Comparison of ENCODE assay signal across 9 cellular contexts in the genomic region with DNA sequence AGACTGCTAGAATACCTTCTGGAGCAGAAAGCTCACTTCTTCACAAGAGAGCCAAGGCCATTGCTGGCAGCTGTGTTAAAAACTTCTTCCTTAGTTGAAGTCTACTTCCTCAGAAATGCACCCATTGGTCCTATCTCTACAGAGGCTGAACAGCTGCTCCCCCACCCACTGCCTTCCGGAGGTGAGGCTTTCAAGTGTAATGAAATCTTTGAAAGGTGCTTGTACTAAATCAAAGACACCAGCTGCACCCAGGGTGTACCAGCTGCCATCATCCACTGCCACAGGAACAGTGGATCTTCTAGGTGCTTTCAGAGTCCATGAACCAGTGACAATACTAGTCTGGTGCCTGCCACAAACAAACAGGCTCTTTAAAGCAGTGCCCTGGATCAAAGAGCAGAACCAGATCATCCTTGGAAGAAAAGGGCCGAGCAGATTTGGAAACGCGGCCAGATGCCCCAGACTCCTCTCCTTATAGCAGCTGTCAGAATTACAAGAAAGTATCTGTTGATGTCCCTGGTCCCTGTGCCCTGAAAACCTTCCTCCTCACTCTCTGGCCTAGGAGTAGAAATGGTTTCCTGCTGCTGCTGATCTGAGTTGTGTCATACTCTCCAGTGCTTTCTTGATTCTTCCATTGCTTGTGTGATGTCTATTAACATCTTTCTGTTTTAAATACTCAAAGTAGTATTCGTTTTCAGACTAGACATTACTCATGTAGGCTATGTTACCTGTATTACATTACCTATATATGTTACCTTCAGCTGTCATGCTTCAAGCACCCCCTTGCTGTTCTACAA. TPM values are rescaled to one million over a fixed set of nuclear protein-coding genes. Genes with fewer than 3 reads are reported as not detected.
DNase-seq lines count a peak whose midpoint lies in the region; ATAC-seq and TF ChIP-seq lines count a peak whose summit lies in the region.
"Had no signal": no experiment of that assay in that cellular context is flagged by ENCODE, and none has a peak within 500 bp of the region (broad histone marks: within the 10 kb centered on the region; RNA-seq: fewer than 3 reads in every experiment).

No MANE protein-coding gene starts in this region.

- H3K9me3 Mint-ChIP-seq in activated CD4-positive, alpha-beta T cell treated with anti-CD3 and anti-CD28 coated beads, Interleukin-2, amount 10 ng/mL, durations not matched to agents 24 days and 14 days, result no peaks in the 10 kb centered on the region
- H3K9me3 Mint-ChIP-seq in stimulated activated effector memory CD8-positive, alpha-beta T cell treated with anti-CD3 and anti-CD28 coated beads, Interleukin-12 subunit alpha, Interleukin-12 subunit beta, amount 100 ng/mL, for 72 hours, result no peaks in the 10 kb centered on the region
- H3K9me3 Mint-ChIP-seq in chondrocyte (ENCODE audit: low read depth), result no peaks in the 10 kb centered on the region
- H3K9me3 Mint-ChIP-seq: dendritic cell treated with granulocyte-macrophage colony-stimulating factor and Interleukin-4, amounts not matched to agents 40 ng/mL and 50 ng/mL, for 4 days had no signal

- DNase-seq in activated CD4-positive, alpha-beta T cell treated with anti-CD3 and anti-CD28 coated beads, Interleukin-2, amount 10 ng/mL, durations not matched to agents 24 days and 14 days, result peak; percentile 89
- DNase-seq in effector memory CD4-positive, alpha-beta T cell, result peak in 2 of 3 donors; percentile 24 to 48
- DNase-seq in stimulated activated effector memory CD8-positive, alpha-beta T cell treated with anti-CD3 and anti-CD28 coated beads, Interleukin-12 subunit alpha, Interleukin-12 subunit beta, amount 100 ng/mL, for 72 hours (ENCODE audit: low spot score in 2 of 2), result no peak
- DNase-seq in NCI-H1092 treated with DMSO at 0.1 percent for 48 hours (lab: John Stamatoyannopoulos, UW) (no peak), NCI-H748 (lab: John Stamatoyannopoulos, UW; ENCODE audit: unreplicated experiment) (no peak), chondrocyte (ENCODE audit: low spot score) (no peak)
- DNase-seq: left cardiac atrium had no signal

- H3K4me2 ChIP-seq in Loucy (ENCODE audit: low read depth, low read length, poor library complexity, severe bottlenecking), result no peak overlapping the region

- H3K27me3 Mint-ChIP-seq in activated CD4-positive, alpha-beta T cell treated with anti-CD3 and anti-CD28 coated beads, Interleukin-2, amount 10 ng/mL, durations not matched to agents 24 days and 14 days, result no peaks in the 10 kb centered on the region
- H3K27me3 Mint-ChIP-seq in chondrocyte (ENCODE audit: low read depth), result no peaks in the 10 kb centered on the region

- H3K36me3 Mint-ChIP-seq in activated CD4-positive, alpha-beta T cell treated with anti-CD3 and anti-CD28 coated beads, Interleukin-2, amount 10 ng/mL, durations not matched to agents 24 days and 14 days (ENCODE audit: low read depth), result no peaks in the 10 kb centered on the region
- no peaks in the 10 kb centered on the region for H3K36me3 Mint-ChIP-seq in stimulated activated effector memory CD8-positive, alpha-beta T cell treated with anti-CD3 and anti-CD28 coated beads, Interleukin-12 subunit alpha, Interleukin-12 subunit beta, amount 100 ng/mL, for 72 hours
- no peaks in the 10 kb centered on the region for H3K36me3 Mint-ChIP-seq in chondrocyte (ENCODE audit: low read depth)

- no peak overlapping the region for H3K9ac ChIP-seq in Loucy (ENCODE audit: low read depth, low read length, poor library complexity, severe bottlenecking)

- peaks cover 8% of the 10 kb centered on the region for H3K4me1 ChIP-seq in Loucy (ENCODE audit: insufficient read depth, low read length, poor library complexity, severe bottlenecking)
- H3K4me1 ChIP-seq in effector memory CD4-positive, alpha-beta T cell (ENCODE audit: control insufficient read depth, insufficient read depth, low read length, poor library complexity, severe bottlenecking), result peaks cover 28% of the 10 kb centered on the region

- ATAC-seq in stimulated activated effector memory CD8-positive, alpha-beta T cell treated with anti-CD3 and anti-CD28 coated beads, Interleukin-12 subunit alpha, Interleukin-12 subunit beta, amount 100 ng/mL, for 72 hours, result peak; percentile 45

- H3K9me2 ChIP-seq in Loucy (replicated peaks; ENCODE audit: low read depth, low read length), result no peaks in the 10 kb centered on the region

- 0 out of 2 replicates have a peak overlapping the region, but pooled peaks have one; percentile 15 for H2AFZ ChIP-seq in Loucy (ENCODE audit: low read length)

- 0 out of 2 replicates have a peak, but pooled peaks cover 2% of the 10 kb centered on the region for H3F3A ChIP-seq in Loucy (ENCODE audit: low read depth)

- no peaks in the 10 kb centered on the region for H4K20me1 ChIP-seq in Loucy (ENCODE audit: insufficient read depth, low read length, poor library complexity, severe bottlenecking)

- H3K27ac ChIP-seq in effector memory CD4-positive, alpha-beta T cell (ENCODE audit: insufficient read depth, low read length, poor library complexity, severe bottlenecking), result peak overlapping the region; percentile 56

- intact Hi-C loops in activated CD4-positive, alpha-beta T cell treated with anti-CD3 and anti-CD28 coated beads, Interleukin-2, amount 10 ng/mL, durations not matched to agents 24 days and 14 days (cut with micrococcal nuclease), result no loop called here

- H3K4me3 Mint-ChIP-seq in activated CD4-positive, alpha-beta T cell treated with anti-CD3 and anti-CD28 coated beads, Interleukin-2, amount 10 ng/mL, durations not matched to agents 24 days and 14 days, result peak overlapping the region; percentile 22
- H3K4me3 Mint-ChIP-seq in stimulated activated effector memory CD8-positive, alpha-beta T cell treated with anti-CD3 and anti-CD28 coated beads, Interleukin-12 subunit alpha, Interleukin-12 subunit beta, amount 100 ng/mL, for 72 hours, result no peak overlapping the region
- no peak overlapping the region for H3K4me3 Mint-ChIP-seq in chondrocyte (ENCODE audit: unreplicated experiment)
- H3K4me3 Mint-ChIP-seq: dendritic cell treated with granulocyte-macrophage colony-stimulating factor and Interleukin-4, amounts not matched to agents 40 ng/mL and 50 ng/mL, for 4 days had no signal

- H3K27ac Mint-ChIP-seq in activated CD4-positive, alpha-beta T cell treated with anti-CD3 and anti-CD28 coated beads, Interleukin-2, amount 10 ng/mL, durations not matched to agents 24 days and 14 days, result peak overlapping the region; percentile 64
- H3K27ac Mint-ChIP-seq in stimulated activated effector memory CD8-positive, alpha-beta T cell treated with anti-CD3 and anti-CD28 coated beads, Interleukin-12 subunit alpha, Interleukin-12 subunit beta, amount 100 ng/mL, for 72 hours, result peak overlapping the region; percentile 69
- no peak overlapping the region for H3K27ac Mint-ChIP-seq in chondrocyte (ENCODE audit: unreplicated experiment)
- H3K27ac Mint-ChIP-seq: dendritic cell treated with granulocyte-macrophage colony-stimulating factor and Interleukin-4, amounts not matched to agents 40 ng/mL and 50 ng/mL, for 4 days had no signal

- H3K4me3 ChIP-seq in Loucy (ENCODE audit: low read length, poor library complexity, severe bottlenecking), result no peak overlapping the region
- H3K4me3 ChIP-seq in effector memory CD4-positive, alpha-beta T cell (ENCODE audit: insufficient read depth, low read depth, low read length, poor library complexity, severe bottlenecking), result no peak overlapping the region

- H3K36me3 ChIP-seq in Loucy (ENCODE audit: insufficient read depth, low read length), result no peaks in the 10 kb centered on the region
- no peaks in the 10 kb centered on the region for H3K36me3 ChIP-seq in effector memory CD4-positive, alpha-beta T cell (ENCODE audit: control insufficient read depth, insufficient read depth, low read length)

- peaks cover 27% of the 10 kb centered on the region for H3K4me1 Mint-ChIP-seq in activated CD4-positive, alpha-beta T cell treated with anti-CD3 and anti-CD28 coated beads, Interleukin-2, amount 10 ng/mL, durations not matched to agents 24 days and 14 days
- peaks cover 9% of the 10 kb centered on the region for H3K4me1 Mint-ChIP-seq in stimulated activated effector memory CD8-positive, alpha-beta T cell treated with anti-CD3 and anti-CD28 coated beads, Interleukin-12 subunit alpha, Interleukin-12 subunit beta, amount 100 ng/mL, for 72 hours
- H3K4me1 Mint-ChIP-seq in chondrocyte (ENCODE audit: low read depth), result peaks cover 25% of the 10 kb centered on the region

- no peaks in the 10 kb centered on the region for H3K27me3 ChIP-seq in Loucy (ENCODE audit: insufficient read depth, low read length, poor library complexity, severe bottlenecking)
- H3K27me3 ChIP-seq in effector memory CD4-positive, alpha-beta T cell (replicated peaks; ENCODE audit: control insufficient read depth, insufficient read depth, low read length, poor library complexity, severe bottlenecking), result no peaks in the 10 kb centered on the region

- H3K79me2 ChIP-seq in Loucy (ENCODE audit: insufficient read depth, low read length), result no peaks in the 10 kb centered on the region

- no peaks in the 10 kb centered on the region for H3K9me3 ChIP-seq in Loucy (ENCODE audit: insufficient read depth, low read depth, low read length)
- no peaks in the 10 kb centered on the region for H3K9me3 ChIP-seq in effector memory CD4-positive, alpha-beta T cell (ENCODE audit: control insufficient read depth, low read length)

- TF ChIP-seq CTCF in Loucy (conservative IDR thresholded peaks at IDR 0.05; ENCODE audit: low read length) (no peak), chondrocyte (IDR thresholded peaks at IDR 0.05) (no peak)

RNA-seq across cellular contexts. Expression of a gene that starts 26.6 kb away (rescaled TPM):
- total RNA-seq in activated CD4-positive, alpha-beta T cell treated with anti-CD3 and anti-CD28 coated beads, Interleukin-2, amount 10 ng/mL, durations not matched to agents 24 days and 14 days, result 69.8 and 78.3 TPM in 2 replicates
- total RNA-seq in chondrocyte, result 54.0 to 86.1 TPM (median 59.0 TPM) in 3 replicates

Comparison
In these comparisons a context has a peak if more than half of its experiments do, and no peak if none do; other contexts are left out.
1. DNase-seq: peak in activated CD4-positive, alpha-beta T cell treated with anti-CD3 and anti-CD28 coated beads, Interleukin-2, amount 10 ng/mL, durations not matched to agents 24 days and 14 days (single experiment) and effector memory CD4-positive, alpha-beta T cell (2 of 3); none in stimulated activated effector memory CD8-positive, alpha-beta T cell treated with anti-CD3 and anti-CD28 coated beads, Interleukin-12 subunit alpha, Interleukin-12 subunit beta, amount 100 ng/mL, for 72 hours (0 of 2), NCI-H1092 treated with DMSO at 0.1 percent for 48 hours (single experiment), NCI-H748 (single experiment) and chondrocyte (single experiment).